18 cellular contexts compared by ENCODE assay signal in the genomic region with DNA sequence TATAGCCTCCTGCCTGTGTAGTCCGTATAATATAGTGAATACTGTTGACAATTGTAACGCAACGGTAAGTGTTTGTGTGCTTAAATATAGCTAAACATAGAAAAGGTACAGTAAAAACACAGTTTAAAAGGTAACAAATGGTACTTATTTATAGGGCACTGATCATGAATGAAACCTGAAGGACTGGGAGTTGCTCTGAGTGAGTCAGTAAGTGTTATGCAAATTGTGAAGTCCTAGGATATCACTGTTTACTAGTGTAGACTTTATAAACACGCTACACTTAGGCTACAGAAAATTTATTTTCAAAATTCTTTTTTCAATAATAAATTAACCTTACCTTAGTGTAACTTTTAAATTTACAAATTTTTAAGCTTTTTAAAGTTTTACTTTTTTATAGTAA.
A peak's percentile ranks its signal among the peaks of the same experiment; 100 is the strongest.
DNase-seq lines count a peak whose midpoint lies in the region; ATAC-seq, FAIRE-seq and TF ChIP-seq lines count a peak whose summit lies in the region.
"Had no signal": no experiment of that assay in that cellular context is flagged by ENCODE, and none has a peak within 500 bp of the region (broad histone marks: within the 10 kb centered on the region; RNA-seq: fewer than 3 reads in every experiment).

No MANE protein-coding gene starts in this region.

- no peak overlapping the region for H3K27ac ChIP-seq in SU-DHL-6 (ENCODE audit: low read depth, low read length)
- H3K27ac ChIP-seq in small intestine (ENCODE audit: low read depth in 1 of 2, low read length in 1 of 2), result no peak overlapping the region
- no peak overlapping the region for H3K27ac ChIP-seq in hepatocyte
- H3K27ac ChIP-seq: BLaER1 treated with 17β-estradiol and CSF1 and Interleukin-3, amounts not matched to agents 10 nM and 100 nM had no signal

- CTCF ChIA-PET in activated CD8-positive, alpha-beta T cell treated with anti-CD3 and anti-CD28 coated beads, Interleukin-2, amount 10 ng/mL, durations not matched to agents 7 days and 5 days (lab: Charles Lee), result no interaction called here

- H3K4me3 ChIP-seq in SU-DHL-6 (ENCODE audit: insufficient read depth, low read length, poor library complexity, severe bottlenecking) (no peak overlapping the region), small intestine (ENCODE audit: low read depth in 1 of 2, low read length in 2 of 2) (no peak overlapping the region), hepatocyte (no peak overlapping the region)
- H3K4me3 ChIP-seq: BLaER1 treated with 17β-estradiol and CSF1 and Interleukin-3, amounts not matched to agents 10 nM and 100 nM; HAP-1 had no signal

- H3K36me3 ChIP-seq in SU-DHL-6 (ENCODE audit: low read length), result no peaks in the 10 kb centered on the region
- no peaks in the 10 kb centered on the region for H3K36me3 ChIP-seq in small intestine (ENCODE audit: control insufficient read depth in 2 of 2, insufficient read depth in 2 of 2, low read length in 2 of 2)
- no peaks in the 10 kb centered on the region for H3K36me3 ChIP-seq in hepatocyte (replicated peaks; ENCODE audit: insufficient read depth, low read depth)
- H3K36me3 ChIP-seq: BLaER1 treated with 17β-estradiol and CSF1 and Interleukin-3, amounts not matched to agents 10 nM and 100 nM; HAP-1 had no signal

- H3K4me2 ChIP-seq in SU-DHL-6 (ENCODE audit: low read depth, low read length, poor library complexity, severe bottlenecking), result no peak overlapping the region
- H3K4me2 ChIP-seq in hepatocyte, result no peak overlapping the region
- H3K4me2 ChIP-seq: BLaER1 treated with 17β-estradiol and CSF1 and Interleukin-3, amounts not matched to agents 10 nM and 100 nM had no signal

- POLR2A ChIA-PET in activated CD8-positive, alpha-beta T cell treated with anti-CD3 and anti-CD28 coated beads, Interleukin-2, amount 10 ng/mL, durations not matched to agents 7 days and 5 days (lab: Charles Lee), result no interaction called here

- H3K9me3 Mint-ChIP-seq in activated CD8-positive, alpha-beta T cell treated with anti-CD3 and anti-CD28 coated beads, Interleukin-2, amount 10 ng/mL, durations not matched to agents 7 days and 5 days (ENCODE audit: insufficient read depth), result peaks cover 18% of the 10 kb centered on the region

- H4K20me1 ChIP-seq in SU-DHL-6 (ENCODE audit: low read depth, low read length) (no peaks in the 10 kb centered on the region), hepatocyte (ENCODE audit: insufficient read depth, poor library complexity, severe bottlenecking) (no peaks in the 10 kb centered on the region)
- H4K20me1 ChIP-seq: BLaER1 treated with 17β-estradiol and CSF1 and Interleukin-3, amounts not matched to agents 10 nM and 100 nM had no signal

- H3K36me3 Mint-ChIP-seq in activated CD8-positive, alpha-beta T cell treated with anti-CD3 and anti-CD28 coated beads, Interleukin-2, amount 10 ng/mL, durations not matched to agents 7 days and 5 days (ENCODE audit: low read depth), result no peaks in the 10 kb centered on the region
- H3K36me3 Mint-ChIP-seq: CD4-positive, CD25-positive, alpha-beta regulatory T cell had no signal

- H3K27me3 ChIP-seq in SU-DHL-6 (ENCODE audit: low read length), result no peaks in the 10 kb centered on the region
- no peaks in the 10 kb centered on the region for H3K27me3 ChIP-seq in small intestine (ENCODE audit: control insufficient read depth in 2 of 2, insufficient read depth in 2 of 2, low read length in 2 of 2)
- H3K27me3 ChIP-seq in hepatocyte, result no peaks in the 10 kb centered on the region
- H3K27me3 ChIP-seq: BLaER1 treated with 17β-estradiol and CSF1 and Interleukin-3, amounts not matched to agents 10 nM and 100 nM had no signal

- TF ChIP-seq CTCF in SU-DHL-6 (IDR thresholded peaks at IDR 0.05; ENCODE audit: insufficient read depth, low read length, poor library complexity, severe bottlenecking) (no peak), hepatocyte (IDR thresholded peaks at IDR 0.05; ENCODE audit: poor library complexity) (no peak)

- no peak for ATAC-seq in activated CD8-positive, alpha-beta T cell treated with anti-CD3 and anti-CD28 coated beads, Interleukin-2, amount 10 ng/mL, durations not matched to agents 7 days and 5 days
- no peak for ATAC-seq in HG03045 (IDR thresholded peaks at IDR 0.05; ENCODE audit: unreplicated experiment)

- DNase-seq in NCI-H748 (lab: John Stamatoyannopoulos, UW; ENCODE audit: unreplicated experiment) (peak; percentile 33), small intestine (no peak), hepatocyte (ENCODE audit: low spot score) (no peak)
- DNase-seq in activated CD8-positive, alpha-beta T cell treated with anti-CD3 and anti-CD28 coated beads, Interleukin-2, amount 10 ng/mL, durations not matched to agents 7 days and 5 days, result no peak
- DNase-seq: ACHN; Calu3; CD4-positive, CD25-positive, alpha-beta regulatory T cell; DMS 273 treated with DMSO at 0.1 percent for 48 hours; DMS79 treated with DMSO at 0.1 percent for 48 hours; EL; GDM1 had no signal

- 86 to 90% (median 87%) methylated on average over 4 of the region's 4 CpGs for WGBS in small intestine, 3 donors
- 84% methylated on average over 4 of the region's 4 CpGs for WGBS in hepatocyte (ENCODE audit: low lambda C conversion rate, missing lambda C conversion rate)

- H3K4me1 Mint-ChIP-seq in activated CD8-positive, alpha-beta T cell treated with anti-CD3 and anti-CD28 coated beads, Interleukin-2, amount 10 ng/mL, durations not matched to agents 7 days and 5 days (ENCODE audit: low read depth), result no peaks in the 10 kb centered on the region
- H3K4me1 Mint-ChIP-seq: CD4-positive, CD25-positive, alpha-beta regulatory T cell had no signal

- H2AFZ ChIP-seq in SU-DHL-6 (ENCODE audit: low read depth, low read length, severe bottlenecking) (peak overlapping the region; percentile 60), hepatocyte (no peak overlapping the region)

- H3K79me2 ChIP-seq in SU-DHL-6 (ENCODE audit: insufficient read depth, low read length) (no peaks in the 10 kb centered on the region), hepatocyte (no peaks in the 10 kb centered on the region)

- no peak overlapping the region for H3K9ac ChIP-seq in SU-DHL-6 (ENCODE audit: low read length)
- H3K9ac ChIP-seq: BLaER1 treated with 17β-estradiol and CSF1 and Interleukin-3, amounts not matched to agents 10 nM and 100 nM had no signal

- H3F3A ChIP-seq in SU-DHL-6 (ENCODE audit: insufficient read depth), result no peaks in the 10 kb centered on the region

- no peak overlapping the region for H3K27ac Mint-ChIP-seq in activated CD8-positive, alpha-beta T cell treated with anti-CD3 and anti-CD28 coated beads, Interleukin-2, amount 10 ng/mL, durations not matched to agents 7 days and 5 days
- H3K27ac Mint-ChIP-seq: CD4-positive, CD25-positive, alpha-beta regulatory T cell had no signal

- H3K4me1 ChIP-seq in small intestine (ENCODE audit: control insufficient read depth in 2 of 2, insufficient read depth in 1 of 2, low read depth in 1 of 2, low read length in 1 of 2) (no peaks in the 10 kb centered on the region), hepatocyte (ENCODE audit: insufficient read depth) (no peaks in the 10 kb centered on the region)

- FAIRE-seq in G401.6 (lab: Jason Lieb, UNC) (peak; percentile 59), small intestine (lab: Jason Lieb, UNC) (peak; percentile 33)
- FAIRE-seq: GM12892, H1 had no signal

- H3K9me3 ChIP-seq in SU-DHL-6 (ENCODE audit: insufficient read depth, low read length) (no peaks in the 10 kb centered on the region), small intestine (ENCODE audit: control insufficient read depth, low read depth) (peaks cover 2% of the 10 kb centered on the region), hepatocyte (ENCODE audit: low read depth) (no peaks in the 10 kb centered on the region)
- H3K9me3 ChIP-seq: BLaER1 treated with 17β-estradiol and CSF1 and Interleukin-3, amounts not matched to agents 10 nM and 100 nM; HAP-1 had no signal

- H3K9me2 ChIP-seq in SU-DHL-6 (replicated peaks; ENCODE audit: insufficient read depth, low read length), result no peaks in the 10 kb centered on the region
- H3K9me2 ChIP-seq in hepatocyte (replicated peaks; ENCODE audit: insufficient read depth), result no peaks in the 10 kb centered on the region

- no peak overlapping the region for H3K4me3 Mint-ChIP-seq in activated CD8-positive, alpha-beta T cell treated with anti-CD3 and anti-CD28 coated beads, Interleukin-2, amount 10 ng/mL, durations not matched to agents 7 days and 5 days
- H3K4me3 Mint-ChIP-seq: CD4-positive, CD25-positive, alpha-beta regulatory T cell had no signal

- no peaks in the 10 kb centered on the region for H3K27me3 Mint-ChIP-seq in activated CD8-positive, alpha-beta T cell treated with anti-CD3 and anti-CD28 coated beads, Interleukin-2, amount 10 ng/mL, durations not matched to agents 7 days and 5 days (ENCODE audit: low read depth)
- H3K27me3 Mint-ChIP-seq: CD4-positive, CD25-positive, alpha-beta regulatory T cell had no signal
